ENCODE assay signal across 29 cellular contexts in genomic region chr2:932320-933221, GRCh38. TPM values are rescaled to one million over a fixed set of nuclear protein-coding genes. Genes with fewer than 3 reads are reported as not detected.
"Had no signal": no experiment of that assay in that cellular context is flagged by ENCODE, and none has a peak within 500 bp of the region (broad histone marks: within the 10 kb centered on the region; RNA-seq: fewer than 3 reads in every experiment).

No MANE protein-coding gene starts in this region.

- H3K4me1 Mint-ChIP-seq: activated naive CD4-positive, alpha-beta T cell treated with anti-CD3 and anti-CD28 coated beads, Interleukin-2, amount 10 ng/mL, durations not matched to agents 7 days and 5 days; memory B cell; naive B cell had no signal

- H3K4me3 Mint-ChIP-seq: activated CD4-positive, alpha-beta memory T cell treated with anti-CD3 and anti-CD28 coated beads for 36 hours; activated naive CD4-positive, alpha-beta T cell treated with anti-CD3 and anti-CD28 coated beads, Interleukin-2, amount 10 ng/mL, durations not matched to agents 7 days and 5 days; memory B cell; naive B cell; stimulated activated naive CD8-positive, alpha-beta T cell treated with anti-CD3 and anti-CD28 coated beads, Interleukin-15, Interleukin-2, amounts not matched to agents 100 ng/mL and 50 ng/mL, for 24 hours; T-helper 1 cell treated with Interleukin-12 subunit alpha and Interleukin-12 subunit beta and Interleukin-4 antibody, amounts not matched to agents 30 μg/mL and 1 μg/mL, for 36 hours had no signal

- H3K27ac Mint-ChIP-seq: activated CD4-positive, alpha-beta memory T cell treated with anti-CD3 and anti-CD28 coated beads for 36 hours; activated naive CD4-positive, alpha-beta T cell treated with anti-CD3 and anti-CD28 coated beads, Interleukin-2, amount 10 ng/mL, durations not matched to agents 7 days and 5 days; memory B cell; naive B cell; stimulated activated naive CD8-positive, alpha-beta T cell treated with anti-CD3 and anti-CD28 coated beads, Interleukin-15, Interleukin-2, amounts not matched to agents 100 ng/mL and 50 ng/mL, for 24 hours; T-helper 1 cell treated with Interleukin-12 subunit alpha and Interleukin-12 subunit beta and Interleukin-4 antibody, amounts not matched to agents 30 μg/mL and 1 μg/mL, for 36 hours had no signal

- H3K4me3 ChIP-seq: body of pancreas, ovary, prostate gland, right atrium auricular region, thyroid gland had no signal

- ATAC-seq: body of pancreas, esophagus mucosa, left cardiac atrium had no signal

- H3K9me3 ChIP-seq: body of pancreas, neutrophil, ovary, prostate gland, right atrium auricular region, thyroid gland had no signal

- DNase-seq: activated CD4-positive, alpha-beta memory T cell treated with anti-CD3 and anti-CD28 coated beads for 36 hours; activated CD4-positive, alpha-beta T cell treated with anti-CD3 and anti-CD28 coated beads for 4 hours; activated CD4-positive, CD25-positive, alpha-beta regulatory T cell; activated effector memory CD4-positive, alpha-beta T cell treated with Interleukin-2 at 50 U/mL for 16 hours; activated naive CD4-positive, alpha-beta T cell treated with anti-CD3 and anti-CD28 coated beads, Interleukin-2, amount 10 ng/mL, durations not matched to agents 7 days and 5 days; activated T-cell treated with anti-CD3 and anti-CD28 coated beads, Interleukin-2, amount 50 U/mL, for 48 hours; body of pancreas; central memory CD4-positive, alpha-beta T cell; dermis blood vessel endothelial cell; effector CD8-positive, alpha-beta T cell; foreskin melanocyte; islet precursor cell; left cardiac atrium; naive B cell; ovary; stimulated activated CD4-positive, alpha-beta T cell treated with anti-CD3 and anti-CD28 coated beads, Interleukin-12 subunit alpha, Interleukin-12 subunit beta, amount 100 ng/mL, for 4 hours; stimulated activated CD4-positive, alpha-beta T cell treated with anti-CD3 and anti-CD28 coated beads, Interleukin-4, amount 100 ng/mL, for 4 hours; substantia nigra; T1000; thyroid gland had no signal

- H3K9me3 Mint-ChIP-seq: activated CD4-positive, alpha-beta memory T cell treated with anti-CD3 and anti-CD28 coated beads for 36 hours; activated naive CD4-positive, alpha-beta T cell treated with anti-CD3 and anti-CD28 coated beads, Interleukin-2, amount 10 ng/mL, durations not matched to agents 7 days and 5 days; naive B cell; stimulated activated naive CD8-positive, alpha-beta T cell treated with anti-CD3 and anti-CD28 coated beads, Interleukin-15, Interleukin-2, amounts not matched to agents 100 ng/mL and 50 ng/mL, for 24 hours; T-helper 1 cell treated with Interleukin-12 subunit alpha and Interleukin-12 subunit beta and Interleukin-4 antibody, amounts not matched to agents 30 μg/mL and 1 μg/mL, for 36 hours had no signal

- H3K27me3 Mint-ChIP-seq: activated CD4-positive, alpha-beta memory T cell treated with anti-CD3 and anti-CD28 coated beads for 36 hours; activated naive CD4-positive, alpha-beta T cell treated with anti-CD3 and anti-CD28 coated beads, Interleukin-2, amount 10 ng/mL, durations not matched to agents 7 days and 5 days; naive B cell; stimulated activated naive CD8-positive, alpha-beta T cell treated with anti-CD3 and anti-CD28 coated beads, Interleukin-15, Interleukin-2, amounts not matched to agents 100 ng/mL and 50 ng/mL, for 24 hours had no signal

- H3K4me1 ChIP-seq: body of pancreas, prostate gland, right atrium auricular region, thyroid gland had no signal

- H3K27ac ChIP-seq: body of pancreas, neutrophil, ovary, prostate gland, right atrium auricular region, thyroid gland had no signal

- H3K36me3 ChIP-seq: neutrophil, ovary, prostate gland, right atrium auricular region, thyroid gland had no signal

- H3K27me3 ChIP-seq: body of pancreas, neutrophil, ovary, right atrium auricular region, thyroid gland had no signal

- H3K36me3 Mint-ChIP-seq: activated CD4-positive, alpha-beta memory T cell treated with anti-CD3 and anti-CD28 coated beads for 36 hours; activated naive CD4-positive, alpha-beta T cell treated with anti-CD3 and anti-CD28 coated beads, Interleukin-2, amount 10 ng/mL, durations not matched to agents 7 days and 5 days; memory B cell; naive B cell had no signal

RNA-seq across cellular contexts. Expression of gene SNTG2, which starts 18.1 kb away (rescaled TPM):
- total RNA-seq: endothelial cell of umbilical vein, liver had no signal
- polyA plus RNA-seq: endothelial cell of umbilical vein, liver had no signal
